Comparison of ENCODE assay signal across 2 cellular contexts in the genomic region with DNA sequence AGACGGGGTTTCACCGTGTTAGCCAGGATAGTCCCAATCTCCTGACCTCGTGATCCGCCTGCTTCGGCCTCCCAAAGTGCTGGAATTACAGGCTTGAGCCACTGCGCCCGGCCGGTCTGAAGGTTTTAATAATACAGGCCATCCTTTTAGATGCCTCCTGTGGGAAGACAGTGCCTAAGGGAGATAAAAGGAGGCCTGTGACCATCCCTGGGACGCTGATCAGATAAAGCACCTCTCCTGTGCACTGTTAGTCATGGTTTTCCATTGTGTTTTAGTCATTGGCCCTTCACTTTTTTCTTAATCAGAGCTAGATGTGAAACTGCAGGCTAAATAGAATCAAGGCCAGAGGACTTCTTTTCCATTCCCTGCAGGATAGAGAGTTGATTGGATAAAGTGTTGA.
TF ChIP-seq lines count a peak whose summit lies in the region.

No MANE protein-coding gene starts in this region.

TF ChIP-seq in K562, 482 proteins besides CTCF, POLR2A, EP300 and RAD21:
- TF ChIP-seq SOX6 (IDR thresholded peaks at IDR 0.05), result 0 out of 2 replicates have a peak, but pooled peaks have one; percentile 12
- TF ChIP-seq ARHGAP35 (IDR thresholded peaks at IDR 0.05; ENCODE audit: partially characterized antibody), result no peak
- no peak for TF ChIP-seq ZNF655 (CRISPR knock-in tag; IDR thresholded peaks at IDR 0.05)
- TF ChIP-seq SRF (CRISPR knock-in tag; IDR thresholded peaks at IDR 0.05), result no peak
- peak; percentile 59 for TF ChIP-seq FOSL1 (tag; conservative IDR thresholded peaks at IDR 0.05)

TF ChIP-seq in GM23338, 12 proteins besides CTCF, POLR2A, EP300 and RAD21:
- TF ChIP-seq STAT1 (IDR thresholded peaks at IDR 0.05; ENCODE audit: unreplicated experiment) (no peak), NANOG (IDR thresholded peaks at IDR 0.05; ENCODE audit: borderline replicate concordance) (no peak), POLR2AphosphoS5 (IDR thresholded peaks at IDR 0.05; ENCODE audit: low read depth) (no peak), CREB1 (CRISPR knock-in tag; IDR thresholded peaks at IDR 0.05; ENCODE audit: low read depth) (no peak), EZH2phosphoT487 (IDR thresholded peaks at IDR 0.05; ENCODE audit: unreplicated experiment) (no peak), ZNF114 (CRISPR knock-in tag; IDR thresholded peaks at IDR 0.05) (no peak), ZNF331 (CRISPR knock-in tag; IDR thresholded peaks at IDR 0.05; ENCODE audit: low read depth) (no peak), EZH2 (IDR thresholded peaks at IDR 0.05; ENCODE audit: low read depth, unreplicated experiment) (no peak), JUNB (IDR thresholded peaks at IDR 0.05; ENCODE audit: unreplicated experiment) (no peak)
- TF ChIP-seq, protein P1, sequence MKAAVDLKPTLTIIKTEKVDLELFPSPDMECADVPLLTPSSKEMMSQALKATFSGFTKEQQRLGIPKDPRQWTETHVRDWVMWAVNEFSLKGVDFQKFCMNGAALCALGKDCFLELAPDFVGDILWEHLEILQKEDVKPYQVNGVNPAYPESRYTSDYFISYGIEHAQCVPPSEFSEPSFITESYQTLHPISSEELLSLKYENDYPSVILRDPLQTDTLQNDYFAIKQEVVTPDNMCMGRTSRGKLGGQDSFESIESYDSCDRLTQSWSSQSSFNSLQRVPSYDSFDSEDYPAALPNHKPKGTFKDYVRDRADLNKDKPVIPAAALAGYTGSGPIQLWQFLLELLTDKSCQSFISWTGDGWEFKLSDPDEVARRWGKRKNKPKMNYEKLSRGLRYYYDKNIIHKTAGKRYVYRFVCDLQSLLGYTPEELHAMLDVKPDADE (IDR thresholded peaks at IDR 0.05), result no peak
- TF ChIP-seq, protein P2, sequence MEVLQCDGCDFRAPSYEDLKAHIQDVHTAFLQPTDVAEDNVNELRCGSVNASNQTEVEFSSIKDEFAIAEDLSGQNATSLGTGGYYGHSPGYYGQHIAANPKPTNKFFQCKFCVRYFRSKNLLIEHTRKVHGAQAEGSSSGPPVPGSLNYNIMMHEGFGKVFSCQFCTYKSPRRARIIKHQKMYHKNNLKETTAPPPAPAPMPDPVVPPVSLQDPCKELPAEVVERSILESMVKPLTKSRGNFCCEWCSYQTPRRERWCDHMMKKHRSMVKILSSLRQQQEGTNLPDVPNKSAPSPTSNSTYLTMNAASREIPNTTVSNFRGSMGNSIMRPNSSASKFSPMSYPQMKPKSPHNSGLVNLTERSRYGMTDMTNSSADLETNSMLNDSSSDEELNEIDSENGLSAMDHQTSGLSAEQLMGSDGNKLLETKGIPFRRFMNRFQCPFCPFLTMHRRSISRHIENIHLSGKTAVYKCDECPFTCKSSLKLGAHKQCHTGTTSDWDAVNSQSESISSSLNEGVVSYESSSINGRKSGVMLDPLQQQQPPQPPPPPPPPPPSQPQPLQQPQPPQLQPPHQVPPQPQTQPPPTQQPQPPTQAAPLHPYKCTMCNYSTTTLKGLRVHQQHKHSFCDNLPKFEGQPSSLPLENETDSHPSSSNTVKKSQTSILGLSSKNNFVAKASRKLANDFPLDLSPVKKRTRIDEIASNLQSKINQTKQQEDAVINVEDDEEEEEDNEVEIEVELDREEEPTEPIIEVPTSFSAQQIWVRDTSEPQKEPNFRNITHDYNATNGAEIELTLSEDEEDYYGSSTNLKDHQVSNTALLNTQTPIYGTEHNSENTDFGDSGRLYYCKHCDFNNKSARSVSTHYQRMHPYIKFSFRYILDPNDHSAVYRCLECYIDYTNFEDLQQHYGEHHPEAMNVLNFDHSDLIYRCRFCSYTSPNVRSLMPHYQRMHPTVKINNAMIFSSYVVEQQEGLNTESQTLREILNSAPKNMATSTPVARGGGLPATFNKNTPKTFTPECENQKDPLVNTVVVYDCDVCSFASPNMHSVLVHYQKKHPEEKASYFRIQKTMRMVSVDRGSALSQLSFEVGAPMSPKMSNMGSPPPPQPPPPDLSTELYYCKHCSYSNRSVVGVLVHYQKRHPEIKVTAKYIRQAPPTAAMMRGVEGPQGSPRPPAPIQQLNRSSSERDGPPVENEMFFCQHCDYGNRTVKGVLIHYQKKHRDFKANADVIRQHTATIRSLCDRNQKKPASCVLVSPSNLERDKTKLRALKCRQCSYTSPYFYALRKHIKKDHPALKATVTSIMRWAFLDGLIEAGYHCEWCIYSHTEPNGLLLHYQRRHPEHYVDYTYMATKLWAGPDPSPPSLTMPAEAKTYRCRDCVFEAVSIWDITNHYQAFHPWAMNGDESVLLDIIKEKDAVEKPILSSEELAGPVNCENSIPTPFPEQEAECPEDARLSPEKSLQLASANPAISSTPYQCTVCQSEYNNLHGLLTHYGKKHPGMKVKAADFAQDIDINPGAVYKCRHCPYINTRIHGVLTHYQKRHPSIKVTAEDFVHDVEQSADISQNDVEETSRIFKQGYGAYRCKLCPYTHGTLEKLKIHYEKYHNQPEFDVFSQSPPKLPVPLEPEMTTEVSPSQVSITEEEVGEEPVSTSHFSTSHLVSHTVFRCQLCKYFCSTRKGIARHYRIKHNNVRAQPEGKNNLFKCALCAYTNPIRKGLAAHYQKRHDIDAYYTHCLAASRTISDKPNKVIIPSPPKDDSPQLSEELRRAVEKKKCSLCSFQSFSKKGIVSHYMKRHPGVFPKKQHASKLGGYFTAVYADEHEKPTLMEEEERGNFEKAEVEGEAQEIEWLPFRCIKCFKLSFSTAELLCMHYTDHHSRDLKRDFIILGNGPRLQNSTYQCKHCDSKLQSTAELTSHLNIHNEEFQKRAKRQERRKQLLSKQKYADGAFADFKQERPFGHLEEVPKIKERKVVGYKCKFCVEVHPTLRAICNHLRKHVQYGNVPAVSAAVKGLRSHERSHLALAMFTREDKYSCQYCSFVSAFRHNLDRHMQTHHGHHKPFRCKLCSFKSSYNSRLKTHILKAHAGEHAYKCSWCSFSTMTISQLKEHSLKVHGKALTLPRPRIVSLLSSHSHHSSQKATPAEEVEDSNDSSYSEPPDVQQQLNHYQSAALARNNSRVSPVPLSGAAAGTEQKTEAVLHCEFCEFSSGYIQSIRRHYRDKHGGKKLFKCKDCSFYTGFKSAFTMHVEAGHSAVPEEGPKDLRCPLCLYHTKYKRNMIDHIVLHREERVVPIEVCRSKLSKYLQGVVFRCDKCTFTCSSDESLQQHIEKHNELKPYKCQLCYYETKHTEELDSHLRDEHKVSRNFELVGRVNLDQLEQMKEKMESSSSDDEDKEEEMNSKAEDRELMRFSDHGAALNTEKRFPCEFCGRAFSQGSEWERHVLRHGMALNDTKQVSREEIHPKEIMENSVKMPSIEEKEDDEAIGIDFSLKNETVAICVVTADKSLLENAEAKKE (CRISPR knock-in tag; IDR thresholded peaks at IDR 0.05), result no peak
- TF ChIP-seq, protein P3, sequence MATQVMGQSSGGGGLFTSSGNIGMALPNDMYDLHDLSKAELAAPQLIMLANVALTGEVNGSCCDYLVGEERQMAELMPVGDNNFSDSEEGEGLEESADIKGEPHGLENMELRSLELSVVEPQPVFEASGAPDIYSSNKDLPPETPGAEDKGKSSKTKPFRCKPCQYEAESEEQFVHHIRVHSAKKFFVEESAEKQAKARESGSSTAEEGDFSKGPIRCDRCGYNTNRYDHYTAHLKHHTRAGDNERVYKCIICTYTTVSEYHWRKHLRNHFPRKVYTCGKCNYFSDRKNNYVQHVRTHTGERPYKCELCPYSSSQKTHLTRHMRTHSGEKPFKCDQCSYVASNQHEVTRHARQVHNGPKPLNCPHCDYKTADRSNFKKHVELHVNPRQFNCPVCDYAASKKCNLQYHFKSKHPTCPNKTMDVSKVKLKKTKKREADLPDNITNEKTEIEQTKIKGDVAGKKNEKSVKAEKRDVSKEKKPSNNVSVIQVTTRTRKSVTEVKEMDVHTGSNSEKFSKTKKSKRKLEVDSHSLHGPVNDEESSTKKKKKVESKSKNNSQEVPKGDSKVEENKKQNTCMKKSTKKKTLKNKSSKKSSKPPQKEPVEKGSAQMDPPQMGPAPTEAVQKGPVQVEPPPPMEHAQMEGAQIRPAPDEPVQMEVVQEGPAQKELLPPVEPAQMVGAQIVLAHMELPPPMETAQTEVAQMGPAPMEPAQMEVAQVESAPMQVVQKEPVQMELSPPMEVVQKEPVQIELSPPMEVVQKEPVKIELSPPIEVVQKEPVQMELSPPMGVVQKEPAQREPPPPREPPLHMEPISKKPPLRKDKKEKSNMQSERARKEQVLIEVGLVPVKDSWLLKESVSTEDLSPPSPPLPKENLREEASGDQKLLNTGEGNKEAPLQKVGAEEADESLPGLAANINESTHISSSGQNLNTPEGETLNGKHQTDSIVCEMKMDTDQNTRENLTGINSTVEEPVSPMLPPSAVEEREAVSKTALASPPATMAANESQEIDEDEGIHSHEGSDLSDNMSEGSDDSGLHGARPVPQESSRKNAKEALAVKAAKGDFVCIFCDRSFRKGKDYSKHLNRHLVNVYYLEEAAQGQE (IDR thresholded peaks at IDR 0.05; ENCODE audit: unreplicated experiment), result no peak
TF ChIP-seq in GM23338: peak in this region for 0.
